In the genomic region with DNA sequence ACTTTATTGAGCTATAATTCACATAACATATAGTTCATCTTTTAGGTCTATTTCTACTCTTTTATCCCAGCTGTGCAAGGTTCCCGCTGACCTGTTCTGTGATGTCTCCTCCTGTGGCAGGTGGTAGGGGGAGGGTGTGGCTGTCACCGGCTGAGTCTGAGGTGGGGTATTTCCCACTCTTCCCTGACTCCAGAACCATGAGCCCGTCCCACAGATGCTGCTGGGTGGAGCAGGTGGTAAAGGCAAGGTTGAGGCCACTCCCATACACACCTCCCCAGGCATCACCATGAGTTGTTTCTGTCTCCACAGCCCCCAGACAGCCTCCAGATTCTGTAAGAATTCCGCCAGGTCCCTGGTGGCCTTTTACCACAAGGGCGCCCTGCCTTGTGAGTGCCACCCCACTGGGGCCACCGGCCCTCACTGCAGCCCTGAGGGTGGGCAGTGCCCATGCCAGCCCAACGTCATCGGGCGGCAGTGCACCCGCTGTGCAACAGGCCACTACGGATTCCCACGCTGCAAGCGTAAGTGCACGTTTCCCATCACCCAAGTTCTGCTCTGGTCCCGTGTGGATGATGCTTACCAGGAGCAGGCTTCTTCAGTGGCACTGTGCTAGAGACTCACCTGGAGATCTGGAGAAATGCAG, we compare ENCODE assay signal across 20 cellular contexts.
DNase-seq lines count a peak whose midpoint lies in the region; ATAC-seq and TF ChIP-seq lines count a peak whose summit lies in the region.
"Had no signal": no experiment of that assay in that cellular context is flagged by ENCODE, and none has a peak within 500 bp of the region (broad histone marks: within the 10 kb centered on the region; RNA-seq: fewer than 3 reads in every experiment).

No MANE protein-coding gene starts in this region.

- peak overlapping the region; percentile 30 for H4K91ac ChIP-seq in neuronal stem cell (ENCODE audit: low read depth, low read length, poor library complexity)

- H3K79me2 ChIP-seq in hepatocyte, result no peaks in the 10 kb centered on the region

- H3K9ac ChIP-seq in neuronal stem cell (ENCODE audit: low read depth, low read length, poor library complexity), result no peak overlapping the region
- H3K9ac ChIP-seq: BLaER1 treated with 17β-estradiol and CSF1 and Interleukin-3, amounts not matched to agents 10 nM and 100 nM had no signal

- no peak overlapping the region for H3K27ac ChIP-seq in breast epithelium
- peak overlapping the region; percentile 87 for H3K27ac ChIP-seq in foreskin keratinocyte
- H3K27ac ChIP-seq in neuronal stem cell (replicated peaks; ENCODE audit: low read length), result no peak overlapping the region
- no peak overlapping the region for H3K27ac ChIP-seq in hepatocyte
- H3K27ac ChIP-seq: 22Rv1 had no signal

- CTCF ChIA-PET in MCF 10A (lab: Yijun Ruan, JAX), result interaction anchor here (0.6 to 1.3 kb wide), 2 partner anchors 68 to 72 kb away, joined by 3 to 7 read pairs; no protein-coding TSS in a partner anchor
- CTCF ChIA-PET in activated CD8-positive, alpha-beta memory T cell treated with anti-CD3 and anti-CD28 coated beads, Interleukin-2, amount 10 ng/mL, durations not matched to agents 7 days and 5 days (lab: Charles Lee), result no interaction called here

- POLR2A ChIA-PET in MCF 10A (lab: Yijun Ruan, JAX), result interaction anchor here (1.3 to 2.3 kb wide), 7 partner anchors 11 to 38 kb away, joined by 5 to 25 read pairs (median 9); no protein-coding TSS in a partner anchor

- peak overlapping the region; percentile 8 for H2BK120ac ChIP-seq in neuronal stem cell (ENCODE audit: low read depth, low read length)

- no peak overlapping the region for H2BK5ac ChIP-seq in neuronal stem cell (ENCODE audit: low read length)

- H2BK15ac ChIP-seq in neuronal stem cell (ENCODE audit: low read length), result no peak overlapping the region

- H3K4me1 ChIP-seq in breast epithelium, result no peaks in the 10 kb centered on the region
- peaks cover 34% of the 10 kb centered on the region for H3K4me1 ChIP-seq in foreskin keratinocyte
- peaks cover 0 to 11% of the 10 kb centered on the region in 2 donors for H3K4me1 ChIP-seq in neuronal stem cell (ENCODE audit: control insufficient read depth in 2 of 2, insufficient read depth in 1 of 2, low read depth in 1 of 2, low read length in 2 of 2)
- peaks cover 5% of the 10 kb centered on the region for H3K4me1 ChIP-seq in hepatocyte (ENCODE audit: insufficient read depth)
- H3K4me1 ChIP-seq: BE2C had no signal

- H3K4me3 Mint-ChIP-seq in MCF 10A (ENCODE audit: unreplicated experiment), result no peak overlapping the region
- H3K4me3 Mint-ChIP-seq in activated CD8-positive, alpha-beta memory T cell treated with anti-CD3 and anti-CD28 coated beads, Interleukin-2, amount 10 ng/mL, durations not matched to agents 7 days and 5 days, result no peak overlapping the region
- H3K4me3 Mint-ChIP-seq: CD14-positive monocyte; CD4-positive, alpha-beta T cell; CD8-positive, alpha-beta memory T cell; GM23338; H9 had no signal

- TF ChIP-seq CTCF in MCF 10A (IDR thresholded peaks at IDR 0.05; ENCODE audit: unreplicated experiment), result no peak
- no peak for TF ChIP-seq CTCF in breast epithelium (IDR thresholded peaks at IDR 0.05)
- TF ChIP-seq CTCF in foreskin keratinocyte (conservative IDR thresholded peaks at IDR 0.05), result no peak
- no peak for TF ChIP-seq CTCF in hepatocyte (IDR thresholded peaks at IDR 0.05; ENCODE audit: poor library complexity)

- peak overlapping the region; percentile 92 for H3K27ac Mint-ChIP-seq in MCF 10A (ENCODE audit: low read depth, unreplicated experiment)
- no peak overlapping the region for H3K27ac Mint-ChIP-seq in activated CD8-positive, alpha-beta memory T cell treated with anti-CD3 and anti-CD28 coated beads, Interleukin-2, amount 10 ng/mL, durations not matched to agents 7 days and 5 days
- H3K27ac Mint-ChIP-seq: CD4-positive, alpha-beta T cell; GM23338 had no signal

- peak overlapping the region; percentile 82 for H3K14ac ChIP-seq in neuronal stem cell (ENCODE audit: low read length)

- ATAC-seq in foreskin keratinocyte, result peak; percentile 11
- no peak for ATAC-seq in activated CD8-positive, alpha-beta memory T cell treated with anti-CD3 and anti-CD28 coated beads, Interleukin-2, amount 10 ng/mL, durations not matched to agents 7 days and 5 days
- ATAC-seq: GM12878 had no signal

- no peaks in the 10 kb centered on the region for H4K20me1 ChIP-seq in hepatocyte (ENCODE audit: insufficient read depth, poor library complexity, severe bottlenecking)
- H4K20me1 ChIP-seq: BLaER1 treated with 17β-estradiol and CSF1 and Interleukin-3, amounts not matched to agents 10 nM and 100 nM had no signal

- H3K27me3 ChIP-seq in breast epithelium (no peaks in the 10 kb centered on the region), foreskin keratinocyte (no peaks in the 10 kb centered on the region), neuronal stem cell (ENCODE audit: control insufficient read depth in 3 of 3, insufficient read depth in 3 of 3, low read depth in 1 of 3, low read length in 3 of 3) (no peaks in the 10 kb centered on the region), hepatocyte (no peaks in the 10 kb centered on the region)
- H3K27me3 ChIP-seq: BE2C; BLaER1 treated with 17β-estradiol and CSF1 and Interleukin-3, amounts not matched to agents 10 nM and 100 nM had no signal

- no peak overlapping the region for H4K8ac ChIP-seq in neuronal stem cell (ENCODE audit: low read depth, low read length)

- intact Hi-C loops in MCF 10A (cut with micrococcal nuclease) (no loop called here), breast epithelium (cut with DNase I; ENCODE audit: low total_unique reads) (no loop called here)

- no peaks in the 10 kb centered on the region for H3K79me1 ChIP-seq in neuronal stem cell (ENCODE audit: low read depth, low read length)

- H3K36me3 ChIP-seq in breast epithelium, result no peaks in the 10 kb centered on the region
- H3K36me3 ChIP-seq in neuronal stem cell (replicated peaks in 1 of 2; ENCODE audit: control insufficient read depth in 2 of 2, insufficient read depth in 2 of 2, low read length in 2 of 2), result no peaks in the 10 kb centered on the region
- no peaks in the 10 kb centered on the region for H3K36me3 ChIP-seq in hepatocyte (replicated peaks; ENCODE audit: insufficient read depth, low read depth)
- H3K36me3 ChIP-seq: BE2C had no signal

- H3K9me3 Mint-ChIP-seq in MCF 10A (ENCODE audit: unreplicated experiment), result no peaks in the 10 kb centered on the region
- H3K9me3 Mint-ChIP-seq in activated CD8-positive, alpha-beta memory T cell treated with anti-CD3 and anti-CD28 coated beads, Interleukin-2, amount 10 ng/mL, durations not matched to agents 7 days and 5 days (ENCODE audit: low read depth), result no peaks in the 10 kb centered on the region
- H3K9me3 Mint-ChIP-seq: CD4-positive, alpha-beta T cell; CD8-positive, alpha-beta memory T cell; GM23338; H9 had no signal

- H2BK12ac ChIP-seq in neuronal stem cell (ENCODE audit: low read length), result no peak overlapping the region

- peaks cover 26% of the 10 kb centered on the region for H3K4me1 Mint-ChIP-seq in MCF 10A (ENCODE audit: insufficient read depth, unreplicated experiment)
- H3K4me1 Mint-ChIP-seq in activated CD8-positive, alpha-beta memory T cell treated with anti-CD3 and anti-CD28 coated beads, Interleukin-2, amount 10 ng/mL, durations not matched to agents 7 days and 5 days, result peaks cover 2% of the 10 kb centered on the region
- H3K4me1 Mint-ChIP-seq: CD14-positive monocyte had no signal

- no peak overlapping the region for H3K4ac ChIP-seq in neuronal stem cell (ENCODE audit: low read length)

- H2AFZ ChIP-seq in neuronal stem cell (ENCODE audit: low read length) (no peak overlapping the region), hepatocyte (no peak overlapping the region)
- H2AFZ ChIP-seq: GM23338 had no signal

- H3K23ac ChIP-seq in neuronal stem cell (ENCODE audit: low read depth, low read length, poor library complexity), result peak overlapping the region; percentile 47

- H3K9me3 ChIP-seq in breast epithelium (no peaks in the 10 kb centered on the region), neuronal stem cell (replicated peaks in 1 of 2; ENCODE audit: control insufficient read depth in 2 of 2, insufficient read depth in 1 of 2, low read depth in 1 of 2, low read length in 2 of 2) (no peaks in the 10 kb centered on the region), hepatocyte (ENCODE audit: low read depth) (no peaks in the 10 kb centered on the region)
- H3K9me3 ChIP-seq: BE2C had no signal

- H3K27me3 Mint-ChIP-seq in MCF 10A (ENCODE audit: insufficient read depth, unreplicated experiment), result no peaks in the 10 kb centered on the region
- no peaks in the 10 kb centered on the region for H3K27me3 Mint-ChIP-seq in activated CD8-positive, alpha-beta memory T cell treated with anti-CD3 and anti-CD28 coated beads, Interleukin-2, amount 10 ng/mL, durations not matched to agents 7 days and 5 days
- H3K27me3 Mint-ChIP-seq: CD4-positive, alpha-beta T cell had no signal

- peaks cover 24% of the 10 kb centered on the region for H3K36me3 Mint-ChIP-seq in MCF 10A (ENCODE audit: insufficient read depth, unreplicated experiment)
- no peaks in the 10 kb centered on the region for H3K36me3 Mint-ChIP-seq in activated CD8-positive, alpha-beta memory T cell treated with anti-CD3 and anti-CD28 coated beads, Interleukin-2, amount 10 ng/mL, durations not matched to agents 7 days and 5 days
- H3K36me3 Mint-ChIP-seq: CD14-positive monocyte had no signal

- H3K4me3 ChIP-seq in breast epithelium (no peak overlapping the region), neuronal stem cell (ENCODE audit: low read length in 2 of 2) (no peak overlapping the region), hepatocyte (no peak overlapping the region)
- H3K4me3 ChIP-seq: BLaER1 treated with 17β-estradiol and CSF1 and Interleukin-3, amounts not matched to agents 10 nM and 100 nM; GM12878; GM23338 had no signal

- WGBS in neuronal stem cell (ENCODE audit: extremely low coverage in 2 of 2, insufficient read length in 2 of 2, insufficient replicate concordance in 1 of 2), 2 donors, result no CpG with 5 or more reads among the region's 15 CpGs
- WGBS in hepatocyte (ENCODE audit: low lambda C conversion rate, missing lambda C conversion rate), result 97% methylated on average over 15 of the region's 15 CpGs

- no peaks in the 10 kb centered on the region for H3K9me2 ChIP-seq in hepatocyte (replicated peaks; ENCODE audit: insufficient read depth)

- peak overlapping the region; percentile 59 for H2AK5ac ChIP-seq in neuronal stem cell (ENCODE audit: low read depth, low read length)

- H3K4me2 ChIP-seq in neuronal stem cell (ENCODE audit: insufficient read depth, low read length, poor library complexity, severe bottlenecking) (no peak overlapping the region), hepatocyte (no peak overlapping the region)
- H3K4me2 ChIP-seq: GM23338 had no signal

- peak overlapping the region; percentile 69 for H3K18ac ChIP-seq in neuronal stem cell (ENCODE audit: low read length)

- no peak for TF ChIP-seq POLR2A in breast epithelium (IDR thresholded peaks at IDR 0.05)

- BruUV-seq in MCF 10A (replicated peaks; lab: Mats Ljungman, UMichigan), result no TSS peak

- no peak for DNase-seq in MCF 10A (ENCODE audit: unreplicated experiment)
- no peak for DNase-seq in breast epithelium (ENCODE audit: low spot score in 2 of 2)
- DNase-seq in foreskin keratinocyte, result no peak
- no peak for DNase-seq in neuronal stem cell (ENCODE audit: low spot score)
- DNase-seq in activated CD8-positive, alpha-beta memory T cell treated with anti-CD3 and anti-CD28 coated beads, Interleukin-2, amount 10 ng/mL, durations not matched to agents 7 days and 5 days, result no peak
- DNase-seq in hepatocyte (ENCODE audit: low spot score), result no peak
- no peak for DNase-seq in stimulated activated CD4-positive, alpha-beta T cell treated with anti-CD3 and anti-CD28 coated beads, Interleukin-2, amount 100 ng/mL, for 24 hours
- DNase-seq: BE2C; CD4-positive, alpha-beta T cell; CD8-positive, alpha-beta memory T cell; DMS 273 treated with DMSO at 0.1 percent for 48 hours; DMS79; EL; GDM1; H9 had no signal
